Comparison of ENCODE assay signal across 1 cellular context in the genomic region with DNA sequence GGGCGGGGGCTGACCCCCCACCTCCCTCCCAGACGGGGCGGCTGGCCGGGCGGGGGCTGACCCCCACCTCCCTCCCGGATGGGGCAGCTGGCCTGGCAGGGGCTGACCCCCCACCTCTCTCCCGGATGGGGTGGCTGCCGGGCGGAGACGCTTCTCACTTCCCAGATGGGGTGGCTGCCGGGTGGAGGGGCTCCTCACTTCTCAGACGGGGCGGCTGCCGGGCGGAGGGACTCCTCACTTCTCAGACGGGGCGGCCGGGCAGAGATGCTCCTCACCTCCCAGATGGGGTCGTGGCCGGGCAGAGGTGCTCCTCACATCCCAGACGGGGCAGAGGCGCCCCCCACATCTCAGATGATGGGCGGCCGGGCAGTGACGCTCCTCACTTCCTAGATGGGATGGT.
DNase-seq lines count a peak whose midpoint lies in the region; FAIRE-seq and TF ChIP-seq lines count a peak whose summit lies in the region.
"Not testable (repeated sequence)": the region's sequence is repeated elsewhere in the genome, so short reads cannot be mapped to it uniquely, and the experiment has no call there.

No MANE protein-coding gene starts in this region.

- intact Hi-C loops in kidney (cut with DNase I) = not testable (repeated sequence)

- TF ChIP-seq CTCF in kidney (IDR thresholded peaks at IDR 0.05; ENCODE audit: borderline replicate concordance, extremely low read depth, insufficient read depth) = not testable (repeated sequence)

- H3K36me3 ChIP-seq in kidney (ENCODE audit: control insufficient read depth in 1 of 2, insufficient read depth in 2 of 2, low read length in 2 of 2) = not testable (repeated sequence)

- not testable (repeated sequence) for FAIRE-seq in kidney (lab: Jason Lieb, UNC)

- H3K27ac ChIP-seq in kidney (ENCODE audit: low read depth in 2 of 2, low read length in 2 of 2) = not testable (repeated sequence)

- H3K9ac ChIP-seq in kidney (ENCODE audit: low read length in 2 of 2) = not testable (repeated sequence)

- H3K4me3 ChIP-seq in kidney (ENCODE audit: low read length in 2 of 2) = not testable (repeated sequence)

- not testable (repeated sequence) for H3K9me3 ChIP-seq in kidney (ENCODE audit: control insufficient read depth in 1 of 2, low read length in 2 of 2)

- not testable (repeated sequence) for H3K4me1 ChIP-seq in kidney (ENCODE audit: control insufficient read depth in 1 of 2, insufficient read depth in 1 of 2, low read depth in 1 of 2, low read length in 2 of 2)

- peak; percentile 39 for DNase-seq in kidney
